8 cellular contexts compared by ENCODE assay signal in the genomic region with DNA sequence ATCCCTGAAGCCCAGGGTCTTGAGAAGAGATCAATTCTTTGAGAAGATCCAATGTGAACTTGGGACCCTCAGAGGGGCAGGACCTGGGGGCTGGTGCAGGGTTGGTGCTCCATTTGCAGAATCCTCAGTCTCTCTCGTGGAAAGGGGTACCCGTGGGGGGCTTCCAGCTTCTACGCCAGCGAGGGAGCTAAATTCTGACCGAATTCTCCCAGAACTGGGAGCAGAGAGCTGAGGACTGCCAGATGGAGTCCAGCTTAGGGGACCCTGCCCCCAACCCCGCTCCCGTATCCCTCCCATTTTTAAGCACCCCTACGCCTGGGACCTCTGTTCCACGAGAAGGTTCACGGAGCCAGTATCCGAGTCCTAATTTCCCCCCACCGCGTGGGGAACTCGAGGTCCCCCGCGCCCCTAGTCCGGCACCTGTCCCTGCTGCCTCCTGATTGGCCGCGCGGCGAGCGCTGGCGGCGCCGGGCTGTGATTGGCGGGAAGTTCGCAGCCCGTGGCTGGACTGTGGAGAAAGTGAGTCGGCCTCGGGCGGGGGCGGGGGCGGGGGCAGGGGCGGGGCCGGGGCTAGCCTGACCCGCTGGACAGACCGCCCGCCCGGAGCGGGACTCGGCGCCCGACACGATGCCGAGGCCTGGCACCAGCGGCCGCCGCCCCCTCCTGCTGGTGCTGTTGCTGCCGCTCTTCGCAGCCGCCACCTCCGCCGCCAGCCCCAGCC. TPM values are rescaled to one million over a fixed set of nuclear protein-coding genes. Genes with fewer than 3 reads are reported as not detected.
DNase-seq lines count a peak whose midpoint lies in the region; ATAC-seq, FAIRE-seq and TF ChIP-seq lines count a peak whose summit lies in the region.

No MANE protein-coding gene starts in this region.

- H3K27me3 Mint-ChIP-seq in osteocyte (ENCODE audit: unreplicated experiment) = peaks cover 13% of the 10 kb centered on the region

- peaks cover 6% of the 10 kb centered on the region; the same call in 1 of the 2 replicates for H4K20me1 ChIP-seq in K562 (replicated peaks; ENCODE audit: control insufficient read depth, insufficient read depth, low read length)
- H4K20me1 ChIP-seq in OCI-LY7 (ENCODE audit: insufficient read depth, low read length) = no peaks in the 10 kb centered on the region

- TF ChIP-seq RAD21 in K562 (CRISPR knock-in tag; conservative IDR thresholded peaks at IDR 0.05 in 1 of 2, IDR thresholded peaks at IDR 0.05 in 1 of 2) = no peak

- no peaks in the 10 kb centered on the region for H3K27me3 ChIP-seq in K562 (ENCODE audit: control insufficient read depth in 2 of 2, insufficient read depth in 2 of 2, low read length in 2 of 2)
- H3K27me3 ChIP-seq in left lung = peaks cover 42 to 75% of the 10 kb centered on the region in 2 donors

- in situ Hi-C loops in K562 (cut with MboI) = no loop called here

- no peak for DNase-seq in AG09309 (ENCODE audit: low read depth)
- peak; percentile 90 for DNase-seq in HTR-8/SVneo (ENCODE audit: insufficient read length, low spot score)
- DNase-seq in K562 (ENCODE audit: extremely low read depth in 1 of 4, low spot score in 3 of 4) = peak; percentile 93 to 96 (median 94)
- DNase-seq in left lung = peak; percentile 68 to 88
- no peak for DNase-seq in hippocampal formation (lab: John Stamatoyannopoulos, UW)
- DNase-seq in osteocyte (ENCODE audit: extremely low spot score, unreplicated experiment) = no peak
- DNase-seq in OCI-LY7 (ENCODE audit: low spot score) = no peak

- H3K36me3 ChIP-seq in K562 (ENCODE audit: control insufficient read depth, insufficient read depth, low read length) (peaks cover 7% of the 10 kb centered on the region; the same call in 1 of the 3 replicates), left lung (no peaks in the 10 kb centered on the region), OCI-LY7 (ENCODE audit: insufficient read depth, low read length) (no peaks in the 10 kb centered on the region)

- TF ChIP-seq EP300 in K562 (IDR thresholded peaks at IDR 0.05; ENCODE audit: low read length) = no peak

- H3K4me1 ChIP-seq in K562 (replicated peaks in 1 of 2; ENCODE audit: control insufficient read depth in 2 of 2, insufficient read depth in 2 of 2, low read length in 2 of 2) = peaks cover 35 to 68% of the 10 kb centered on the region in 2 experiments
- H3K4me1 ChIP-seq in left lung = peaks cover 8 to 50% of the 10 kb centered on the region in 2 donors
- peaks cover 46% of the 10 kb centered on the region for H3K4me1 ChIP-seq in OCI-LY7 (ENCODE audit: insufficient read depth, low read length, poor library complexity, severe bottlenecking)

- intact Hi-C loops in K562 (cut with micrococcal nuclease) (no loop called here), left lung (cut with DNase I) (loop anchor here in 1 of 2 donors (10.0 kb wide), 1 partner anchor 62 kb away; no protein-coding TSS in a partner anchor), OCI-LY7 (cut with micrococcal nuclease; ENCODE audit: unreplicated experiment) (no loop called here)

- H3K79me2 ChIP-seq in K562 (ENCODE audit: control insufficient read depth, insufficient read depth, low read length) (peaks cover 11% of the 10 kb centered on the region), OCI-LY7 (ENCODE audit: insufficient read depth, low read depth, low read length) (no peaks in the 10 kb centered on the region)

- POLR2A ChIA-PET in K562 (lab: Yijun Ruan, JAX) (interaction anchor here (0.7 kb wide), 1 partner anchor 1258 kb away, joined by 3 read pairs; no protein-coding TSS in a partner anchor), OCI-LY7 (lab: Charles Lee) (interaction anchor here (0.7 kb wide), 1 partner anchor 654 kb away, joined by 4 read pairs; no protein-coding TSS in a partner anchor)

- H3K27ac Mint-ChIP-seq in osteocyte (ENCODE audit: unreplicated experiment) = no peak overlapping the region

- H3K9ac ChIP-seq in K562 (ENCODE audit: insufficient read depth in 1 of 2, low read depth in 2 of 2, low read length in 2 of 2) = peak overlapping the region; percentile 58 to 84

- no peak for TF ChIP-seq CTCF in AG09309 (IDR thresholded peaks at IDR 0.05; ENCODE audit: control insufficient read depth, insufficient read depth, low read depth, low read length, missing control alignments)
- TF ChIP-seq CTCF in K562 (IDR thresholded peaks at IDR 0.05 in 2 of 3, conservative IDR thresholded peaks at IDR 0.05 in 1 of 3; ENCODE audit: insufficient read depth in 2 of 3, low read depth in 1 of 3, low read length in 3 of 3) = no peak
- no peak for TF ChIP-seq CTCF in left lung (IDR thresholded peaks at IDR 0.05)
- TF ChIP-seq CTCF in osteocyte (IDR thresholded peaks at IDR 0.05) = no peak
- no peak for TF ChIP-seq CTCF in OCI-LY7 (conservative IDR thresholded peaks at IDR 0.05; ENCODE audit: low read length)

- H3K27ac ChIP-seq in K562 (ENCODE audit: extremely low read depth, low read depth, low read length) (peak overlapping the region; percentile 53), left lung (no peak overlapping the region), OCI-LY7 (ENCODE audit: low read depth, low read length, poor library complexity, severe bottlenecking) (no peak overlapping the region)

- ATAC-seq in K562 (peak; percentile 69), left lung (peak; percentile 66), GM21825 (IDR thresholded peaks at IDR 0.05; ENCODE audit: unreplicated experiment) (no peak)

- H3K9me3 Mint-ChIP-seq in osteocyte (ENCODE audit: unreplicated experiment) = no peaks in the 10 kb centered on the region

- H3K4me3 Mint-ChIP-seq in osteocyte (ENCODE audit: unreplicated experiment) = no peak overlapping the region

- peak overlapping the region; percentile 78 for H3K4me2 ChIP-seq in K562 (ENCODE audit: insufficient read depth, low read length)
- no peak overlapping the region for H3K4me2 ChIP-seq in OCI-LY7 (ENCODE audit: low read length)

- peaks cover 37% of the 10 kb centered on the region for H3K4me1 Mint-ChIP-seq in osteocyte (ENCODE audit: unreplicated experiment)

- peaks cover 1% of the 10 kb centered on the region for H3K36me3 Mint-ChIP-seq in osteocyte (ENCODE audit: unreplicated experiment)

- CTCF ChIA-PET in K562 (lab: Yijun Ruan, JAX; ENCODE audit: low intra/inter-chr PET ratio) (interaction anchor here (0.6 to 0.9 kb wide), 3 partner anchors 47 to 75 kb away, joined by 3 to 4 read pairs (median 3); no protein-coding TSS in a partner anchor), OCI-LY7 (lab: Charles Lee; ENCODE audit: unreplicated experiment) (no interaction called here)

- BruUV-seq in K562 (replicated peaks; lab: Mats Ljungman, UMichigan) = no TSS peak
- BruUV-seq in OCI-LY7 (replicated peaks; lab: Mats Ljungman, UMichigan) = no TSS peak

- H3K9me1 ChIP-seq in K562 (ENCODE audit: control insufficient read depth, insufficient read depth, low read length) = peaks cover 4% of the 10 kb centered on the region

- no peak for TF ChIP-seq POLR2A in K562 (conservative IDR thresholded peaks at IDR 0.05)

- peak; percentile 78 for FAIRE-seq in HTR-8/SVneo (lab: Jason Lieb, UNC)
- peak; percentile 42 for FAIRE-seq in K562 (lab: Jason Lieb, UNC)

- H3K9me3 ChIP-seq in K562 (replicated peaks; ENCODE audit: control insufficient read depth, insufficient read depth, low read depth, low read length) = no peaks in the 10 kb centered on the region
- H3K9me3 ChIP-seq in left lung = no peaks in the 10 kb centered on the region
- H3K9me3 ChIP-seq in OCI-LY7 (ENCODE audit: low read length) = no peaks in the 10 kb centered on the region

- H3K9me2 ChIP-seq in OCI-LY7 (ENCODE audit: insufficient read depth, low read length) = no peaks in the 10 kb centered on the region

- 1% methylated on average over 22 of the region's 53 CpGs for WGBS in K562 (ENCODE audit: insufficient coverage, low coverage, missing lambda C conversion rate)

- peak overlapping the region; percentile 21 for H3K4me3 ChIP-seq in AG09309 (ENCODE audit: control insufficient read depth, low read depth, low read length)
- peak overlapping the region; percentile 50 for H3K4me3 ChIP-seq in K562
- peak overlapping the region in 1 of 2 donors; percentile 15 for H3K4me3 ChIP-seq in left lung
- H3K4me3 ChIP-seq in OCI-LY7 (ENCODE audit: low read depth, low read length, poor library complexity, severe bottlenecking) = no peak overlapping the region

- H2AFZ ChIP-seq in K562 (ENCODE audit: low read depth, low read length) = peak overlapping the region; percentile 95
- no peak overlapping the region for H2AFZ ChIP-seq in OCI-LY7 (ENCODE audit: low read length)

RNA-seq across cellular contexts. Expression of a gene that starts 4.4 kb away (rescaled TPM):
- total RNA-seq in K562 (2011; cell fraction: chromatin; rRNA removed; ENCODE audit: low replicate concordance) = 209 and 457 TPM in 2 replicates
- total RNA-seq in K562 (2011; cell fraction: nucleolus; rRNA removed) = 301 and 327 TPM in 2 replicates
- 219 and 259 TPM in 2 replicates for total RNA-seq in K562 (2011; cell fraction: nucleoplasm; rRNA removed)
- total RNA-seq in K562 (2014; rRNA removed) = 38.7 and 44.5 TPM in 2 replicates
- total RNA-seq in K562 (2014; rRNA removed; fragmentation: Illumina TruSeq; extraction: Trizol) = 6.1 and 9.7 TPM in 2 replicates
- total RNA-seq in K562 (2015; rRNA removed; fragmentation: Illumina TruSeq; extraction: Trizol) = 19.9 and 25.0 TPM in 2 replicates
- 148 and 160 TPM in 2 replicates for total RNA-seq in K562 (2021)
- polyA plus RNA-seq in K562 (2011; rRNA removed) = 34.4 and 64.2 TPM in 2 replicates
- polyA plus RNA-seq in K562 (2011; cell fraction: cytosol; rRNA removed) = 40.5 and 63.1 TPM in 2 replicates
- polyA plus RNA-seq in K562 (2011; cell fraction: nucleus; rRNA removed) = 400 and 488 TPM in 2 replicates
- 256 and 263 TPM in 2 replicates for polyA plus RNA-seq in K562 (2012)
- polyA plus RNA-seq in K562 (2014; fragmentation: Illumina TruSeq; extraction: Trizol) = 31.6 and 65.6 TPM in 2 replicates
- under 1 TPM; 0.35 to 0.53 TPM for polyA plus RNA-seq in K562 (2014; fragmentation: Nextera tagmentation; extraction: Ambion mirVana)
- 108 and 112 TPM in 2 replicates for polyA plus RNA-seq in K562 (2014; rRNA removed)
- polyA minus RNA-seq in K562 (2011; rRNA and poly(A)+ RNA removed) = 6.8 and 10.0 TPM in 2 replicates
- 50.8 and 74.4 TPM in 2 replicates for polyA minus RNA-seq in K562 (2011; cell fraction: cytosol; rRNA and poly(A)+ RNA removed)
- polyA minus RNA-seq in K562 (2011; cell fraction: nucleus; rRNA and poly(A)+ RNA removed) = 47.9 and 57.5 TPM in 2 replicates
- 100 to 1,000 TPM; 151 to 181 TPM for total RNA-seq in left lung
- 85.9 and 93.6 TPM in 2 replicates for total RNA-seq in osteocyte
- total RNA-seq in OCI-LY7 (2014; rRNA removed; shearing (Covaris generic)) = 22.1 and 44.5 TPM in 2 replicates
- total RNA-seq in OCI-LY7 (2022) = 108 and 121 TPM in 2 replicates

RNA-seq across cellular contexts. Expression of a gene that starts 20.1 kb away (rescaled TPM):
- total RNA-seq in K562 (2011; cell fraction: chromatin; rRNA removed; ENCODE audit: low replicate concordance) = 33.3 and 146 TPM in 2 replicates
- total RNA-seq in K562 (2011; cell fraction: nucleolus; rRNA removed) = 62.0 and 84.4 TPM in 2 replicates
- 39.4 and 65.9 TPM in 2 replicates for total RNA-seq in K562 (2011; cell fraction: nucleoplasm; rRNA removed)
- total RNA-seq in K562 (2014; rRNA removed) (33.7 and 48.0 TPM in 2 replicates), K562 (2014; rRNA removed; fragmentation: Illumina TruSeq; extraction: Trizol) (6.6 and 9.6 TPM in 2 replicates), K562 (2015; rRNA removed; fragmentation: Illumina TruSeq; extraction: Trizol) (17.5 and 22.3 TPM in 2 replicates), K562 (2021) (54.5 and 58.1 TPM in 2 replicates), left lung (100 to 1,000 TPM in 1 of 2 donors, 10 to 100 TPM in 1; 73.9 to 122 TPM), osteocyte (53.3 and 53.8 TPM in 2 replicates), OCI-LY7 (2022) (115 and 130 TPM in 2 replicates)
- polyA plus RNA-seq in K562 (2011; rRNA removed) (18.9 and 24.4 TPM in 2 replicates), K562 (2014; fragmentation: Illumina TruSeq; extraction: Trizol) (33.7 and 42.0 TPM in 2 replicates), K562 (2014; fragmentation: Nextera tagmentation; extraction: Ambion mirVana) (1 to 10 TPM; 1.2 to 4.9 TPM), K562 (2014; rRNA removed) (34.2 and 40.4 TPM in 2 replicates)
- 34.0 and 79.0 TPM in 2 replicates for polyA plus RNA-seq in K562 (2011; cell fraction: cytosol; rRNA removed)
- polyA plus RNA-seq in K562 (2011; cell fraction: nucleus; rRNA removed) = 68.6 and 104 TPM in 2 replicates
- 56.1 and 106 TPM in 2 replicates for polyA plus RNA-seq in K562 (2012)
- polyA minus RNA-seq in K562 (2011; rRNA and poly(A)+ RNA removed) = 11.5 and 17.4 TPM in 2 replicates
- 53.0 and 61.0 TPM in 2 replicates for polyA minus RNA-seq in K562 (2011; cell fraction: cytosol; rRNA and poly(A)+ RNA removed)
- polyA minus RNA-seq in K562 (2011; cell fraction: nucleus; rRNA and poly(A)+ RNA removed) = 18.8 and 19.9 TPM in 2 replicates
- total RNA-seq in OCI-LY7 (2014; rRNA removed; shearing (Covaris generic)) = 42.0 and 49.4 TPM in 2 replicates

Comparison
In these comparisons a context has a peak if more than half of its experiments do, and no peak if none do; other contexts are left out.
1. DNase-seq: peak in HTR-8/SVneo (single experiment), K562 (4 of 4) and left lung (2 of 2); none in AG09309 (single experiment), hippocampal formation (0 of 2), osteocyte (single experiment) and OCI-LY7 (single experiment).